ENCODE assay signal across 21 cellular contexts in the genomic region with DNA sequence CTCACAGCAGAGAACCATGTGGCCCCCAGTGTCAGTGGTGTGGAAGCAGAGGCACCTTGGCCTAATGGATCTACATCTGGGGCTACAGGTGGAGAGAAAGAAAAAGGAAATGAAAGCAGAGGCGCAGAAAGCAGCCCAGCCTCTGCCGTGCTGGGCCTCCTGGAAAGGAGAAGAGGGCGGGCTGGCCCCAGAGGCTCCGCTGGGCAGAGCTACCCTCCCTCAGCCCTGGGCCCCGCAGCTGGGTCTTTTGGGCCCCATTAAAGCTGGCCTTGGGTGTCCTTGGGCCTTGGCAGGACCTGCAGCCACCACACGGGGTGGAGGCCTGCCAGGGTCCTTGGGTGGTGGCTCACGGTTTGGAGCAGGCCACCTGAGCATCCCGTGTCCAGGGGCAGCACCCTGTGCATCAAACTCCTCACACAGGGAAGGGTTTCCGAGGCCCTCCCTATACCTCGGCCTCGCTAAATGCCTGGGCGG. TPM values are rescaled to one million over a fixed set of nuclear protein-coding genes. Genes with fewer than 3 reads are reported as not detected.
DNase-seq lines count a peak whose midpoint lies in the region; ATAC-seq, FAIRE-seq and TF ChIP-seq lines count a peak whose summit lies in the region.
"Had no signal": no experiment of that assay in that cellular context is flagged by ENCODE, and none has a peak within 500 bp of the region (broad histone marks: within the 10 kb centered on the region; RNA-seq: fewer than 3 reads in every experiment).

No MANE protein-coding gene starts in this region.

- TF ChIP-seq CTCF in breast epithelium (IDR thresholded peaks at IDR 0.05) (no peak), MCF 10A (IDR thresholded peaks at IDR 0.05; ENCODE audit: unreplicated experiment) (no peak), kidney (IDR thresholded peaks at IDR 0.05; ENCODE audit: borderline replicate concordance, extremely low read depth, insufficient read depth) (no peak), esophagus muscularis mucosa (IDR thresholded peaks at IDR 0.05) (no peak)

- no TSS peak for BruUV-seq in MCF 10A (replicated peaks; lab: Mats Ljungman, UMichigan)

- H3K4me3 ChIP-seq in breast epithelium = no peak overlapping the region
- H3K4me3 ChIP-seq in kidney (ENCODE audit: low read length in 2 of 2) = no peak overlapping the region
- H3K4me3 ChIP-seq in esophagus muscularis mucosa = no peak overlapping the region
- H3K4me3 ChIP-seq: SJSA1 had no signal

- peaks cover 0 to 4% of the 10 kb centered on the region in 2 donors for H3K27me3 ChIP-seq in breast epithelium
- H3K27me3 ChIP-seq in esophagus muscularis mucosa = peaks cover 0 to 58% (median 0%) of the 10 kb centered on the region in 4 donors

- no peaks in the 10 kb centered on the region for H3K9me3 Mint-ChIP-seq in MCF 10A (ENCODE audit: unreplicated experiment)
- peaks cover 2 to 9% of the 10 kb centered on the region in 2 donors for H3K9me3 Mint-ChIP-seq in stimulated activated naive B cell treated with anti-CD40 and anti-IgM and Interleukin-4, amounts not matched to agents 10 μg/mL and 1 μg/mL and 100 μg/mL, for 72 hours

- no peak for FAIRE-seq in kidney (lab: Jason Lieb, UNC)
- FAIRE-seq: A204.1, G401.6, GM12892 had no signal

- peaks cover 32% of the 10 kb centered on the region for H3K27me3 Mint-ChIP-seq in MCF 10A (ENCODE audit: insufficient read depth, unreplicated experiment)
- peaks cover 29 to 39% of the 10 kb centered on the region in 2 donors for H3K27me3 Mint-ChIP-seq in stimulated activated naive B cell treated with anti-CD40 and anti-IgM and Interleukin-4, amounts not matched to agents 10 μg/mL and 1 μg/mL and 100 μg/mL, for 72 hours

- no peaks in the 10 kb centered on the region for H3K4me1 ChIP-seq in breast epithelium
- H3K4me1 ChIP-seq in kidney (ENCODE audit: control insufficient read depth in 1 of 2, insufficient read depth in 1 of 2, low read depth in 1 of 2, low read length in 2 of 2) = no peaks in the 10 kb centered on the region
- no peaks in the 10 kb centered on the region for H3K4me1 ChIP-seq in esophagus muscularis mucosa
- H3K4me1 ChIP-seq: SJSA1 had no signal

- intact Hi-C loops in breast epithelium (cut with DNase I; ENCODE audit: low total_unique reads) (no loop called here), MCF 10A (cut with micrococcal nuclease) (no loop called here), kidney (cut with DNase I) (no loop called here), esophagus muscularis mucosa (cut with DNase I) (no loop called here)

- POLR2A ChIA-PET in MCF 10A (lab: Yijun Ruan, JAX) = no interaction called here

- no peak overlapping the region for H3K4me3 Mint-ChIP-seq in MCF 10A (ENCODE audit: unreplicated experiment)
- no peak overlapping the region for H3K4me3 Mint-ChIP-seq in stimulated activated naive B cell treated with anti-CD40 and anti-IgM and Interleukin-4, amounts not matched to agents 10 μg/mL and 1 μg/mL and 100 μg/mL, for 72 hours
- H3K4me3 Mint-ChIP-seq: IgD-negative memory B cell had no signal

- DNase-seq in breast epithelium (ENCODE audit: low spot score in 2 of 2) = peak in 1 of 2 donors; percentile 17
- DNase-seq in MCF 10A (ENCODE audit: unreplicated experiment) = no peak
- DNase-seq in NOMO-1 treated with DMSO at 0.1 percent for 48 hours (lab: John Stamatoyannopoulos, UW; ENCODE audit: unreplicated experiment) = peak; percentile 21
- DNase-seq in kidney = peak; percentile 42
- no peak for DNase-seq in stimulated activated naive B cell treated with anti-CD40 and anti-IgM and Interleukin-4, amounts not matched to agents 10 μg/mL and 1 μg/mL and 100 μg/mL, for 72 hours
- DNase-seq in Kasumi-1 (lab: John Stamatoyannopoulos, UW) = no peak
- DNase-seq in esophagus muscularis mucosa (ENCODE audit: extremely low spot score) = no peak
- no peak for DNase-seq in HUDEP-2 (lab: John Stamatoyannopoulos, UW; ENCODE audit: unreplicated experiment in 76 of 76)
- DNase-seq: DND-41, NCI-H1092, NCI-H146, NCI-H2081, NCI-H524, PC-3 had no signal

- H3K9me3 ChIP-seq in breast epithelium = peaks cover 8 to 9% of the 10 kb centered on the region in 2 donors
- peaks cover 0 to 3% of the 10 kb centered on the region in 2 donors for H3K9me3 ChIP-seq in kidney (ENCODE audit: control insufficient read depth in 1 of 2, low read length in 2 of 2)
- peaks cover 0 to 15% (median 4%) of the 10 kb centered on the region in 4 donors for H3K9me3 ChIP-seq in esophagus muscularis mucosa
- H3K9me3 ChIP-seq: SJSA1 had no signal

- peak; percentile 57 to 65 for ATAC-seq in stimulated activated naive B cell treated with anti-CD40 and anti-IgM and Interleukin-4, amounts not matched to agents 10 μg/mL and 1 μg/mL and 100 μg/mL, for 72 hours (replicated peaks)
- ATAC-seq: PC-3 had no signal

- H3K4me1 Mint-ChIP-seq in MCF 10A (ENCODE audit: insufficient read depth, unreplicated experiment) = peaks cover 2% of the 10 kb centered on the region
- H3K4me1 Mint-ChIP-seq in stimulated activated naive B cell treated with anti-CD40 and anti-IgM and Interleukin-4, amounts not matched to agents 10 μg/mL and 1 μg/mL and 100 μg/mL, for 72 hours = peaks cover 2 to 12% of the 10 kb centered on the region in 2 donors

- TF ChIP-seq EP300 in esophagus muscularis mucosa (IDR thresholded peaks at IDR 0.05) = no peak

- CTCF ChIA-PET in MCF 10A (lab: Yijun Ruan, JAX) = no interaction called here

- no peak overlapping the region for H3K9ac ChIP-seq in kidney (ENCODE audit: low read length in 2 of 2)

- TF ChIP-seq POLR2A in breast epithelium (IDR thresholded peaks at IDR 0.05) (no peak), esophagus muscularis mucosa (IDR thresholded peaks at IDR 0.05; ENCODE audit: low read depth) (no peak)

- H3K27ac Mint-ChIP-seq in MCF 10A (ENCODE audit: low read depth, unreplicated experiment) = no peak overlapping the region
- no peak overlapping the region for H3K27ac Mint-ChIP-seq in stimulated activated naive B cell treated with anti-CD40 and anti-IgM and Interleukin-4, amounts not matched to agents 10 μg/mL and 1 μg/mL and 100 μg/mL, for 72 hours
- H3K27ac Mint-ChIP-seq: IgD-negative memory B cell had no signal

- H3K27ac ChIP-seq in breast epithelium = peak overlapping the region; percentile 84 to 90
- no peak overlapping the region for H3K27ac ChIP-seq in kidney (ENCODE audit: low read depth in 2 of 2, low read length in 2 of 2)
- H3K27ac ChIP-seq in esophagus muscularis mucosa (replicated peaks in 1 of 4) = no peak overlapping the region
- H3K27ac ChIP-seq: SJSA1 had no signal

- H3K36me3 Mint-ChIP-seq in MCF 10A (ENCODE audit: insufficient read depth, unreplicated experiment) = no peaks in the 10 kb centered on the region
- H3K36me3 Mint-ChIP-seq in stimulated activated naive B cell treated with anti-CD40 and anti-IgM and Interleukin-4, amounts not matched to agents 10 μg/mL and 1 μg/mL and 100 μg/mL, for 72 hours = no peaks in the 10 kb centered on the region
- H3K36me3 Mint-ChIP-seq: IgD-negative memory B cell had no signal

- no peaks in the 10 kb centered on the region for H3K36me3 ChIP-seq in breast epithelium
- H3K36me3 ChIP-seq in kidney (ENCODE audit: control insufficient read depth in 1 of 2, insufficient read depth in 2 of 2, low read length in 2 of 2) = no peaks in the 10 kb centered on the region
- no peaks in the 10 kb centered on the region for H3K36me3 ChIP-seq in esophagus muscularis mucosa
- H3K36me3 ChIP-seq: SJSA1 had no signal

- WGBS in esophagus muscularis mucosa = 78% methylated on average over 9 of the region's 12 CpGs

RNA-seq across cellular contexts. Expression of a gene that starts 31.6 kb away (rescaled TPM):
- total RNA-seq in breast epithelium (1 to 10 TPM in 2 of 3 donors, under 1 TPM in 1; 0.64 to 5.7 (median 1.3) TPM), MCF 10A (2022) (not detected in 2 replicates), kidney (0.31 TPM), esophagus muscularis mucosa (10 to 100 TPM in 1 of 4 donors, 1 to 10 TPM in 2, not detected in 1; 6.0 to 10.2 (median 8.1) TPM)
- not detected for polyA plus RNA-seq in kidney (ENCODE audit: insufficient read depth, low read depth, low replicate concordance)
- total RNA-seq: H4, HT-29, SJSA1 had no signal
- polyA plus RNA-seq: IgD-negative memory B cell had no signal

Comparison
In these comparisons a context has a peak if more than half of its experiments do, and no peak if none do; other contexts are left out.
1. DNase-seq: peak in NOMO-1 treated with DMSO at 0.1 percent for 48 hours (single experiment) and kidney (single experiment); none in MCF 10A (single experiment), stimulated activated naive B cell treated with anti-CD40 and anti-IgM and Interleukin-4, amounts not matched to agents 10 μg/mL and 1 μg/mL and 100 μg/mL, for 72 hours (single experiment), Kasumi-1 (0 of 2), esophagus muscularis mucosa (single experiment) and HUDEP-2 (0 of 76).
2. H3K27ac ChIP-seq: peak in breast epithelium (2 of 2); none in kidney (0 of 2) and esophagus muscularis mucosa (0 of 4).